In genomic region chr14:80543211-80543610, GRCh38 we compare ENCODE assay signal across 32 cellular contexts.
"Had no signal": no experiment of that assay in that cellular context is flagged by ENCODE, and none has a peak within 500 bp of the region (broad histone marks: within the 10 kb centered on the region; RNA-seq: fewer than 3 reads in every experiment).

No MANE protein-coding gene starts in this region.

- ATAC-seq: activated naive CD4-positive, alpha-beta T cell treated with anti-CD3 and anti-CD28 coated beads, Interleukin-2, amount 50 U/mL, for 72 hours; activated naive CD8-positive, alpha-beta T cell treated with anti-CD3 and anti-CD28 coated beads, Interleukin-2, amount 50 U/mL, for 24 hours; activated T-cell treated with anti-CD3 and anti-CD28 coated beads, Interleukin-2, amount 50 U/mL, for 4 hours; activated T-cell treated with anti-CD3 and anti-CD28 coated beads, Interleukin-2, amount 50 U/mL, for 72 hours; activated T-helper 17 cell treated with anti-CD3 and anti-CD28 coated beads, Interleukin-2, amount 50 U/mL, for 72 hours; body of pancreas had no signal

- DNase-seq: activated effector memory CD4-positive, alpha-beta T cell treated with anti-CD3 and anti-CD28 coated beads, Interleukin-2, amount 50 U/mL, for 16 hours; activated effector memory CD4-positive, alpha-beta T cell treated with Interleukin-2 at 50 U/mL for 16 hours; activated gamma-delta T cell; activated gamma-delta T cell treated with Interleukin-2 at 50 U/mL for 16 hours; activated naive CD4-positive, alpha-beta T cell; activated naive CD4-positive, alpha-beta T cell treated with anti-CD3 and anti-CD28 coated beads for 36 hours; activated naive CD4-positive, alpha-beta T cell treated with anti-CD3 and anti-CD28 coated beads, Interleukin-2, amount 10 ng/mL, durations not matched to agents 7 days and 5 days; activated naive CD4-positive, alpha-beta T cell treated with anti-CD3 and anti-CD28 coated beads, Interleukin-2, amount 50 U/mL, for 16 hours; activated naive CD4-positive, alpha-beta T cell treated with Interleukin-2 at 50 U/mL for 16 hours; activated naive CD8-positive, alpha-beta T cell treated with anti-CD3 and anti-CD28 coated beads for 36 hours; activated naive CD8-positive, alpha-beta T cell treated with anti-CD3 and anti-CD28 coated beads, Interleukin-2, amount 10 ng/mL, durations not matched to agents 7 days and 5 days; activated naive CD8-positive, alpha-beta T cell treated with anti-CD3 and anti-CD28 coated beads, Interleukin-2, amount 50 U/mL, for 24 hours; activated T-cell treated with anti-CD3 and anti-CD28 coated beads, Interleukin-2, amount 50 U/mL, for 1 hour; activated T-cell treated with anti-CD3 and anti-CD28 coated beads, Interleukin-2, amount 50 U/mL, for 24 hours; activated T-cell treated with anti-CD3 and anti-CD28 coated beads, Interleukin-2, amount 50 U/mL, for 4 hours; activated T-cell treated with anti-CD3 and anti-CD28 coated beads, Interleukin-2, amount 50 U/mL, for 48 hours; activated T-cell treated with anti-CD3 and anti-CD28 coated beads, Interleukin-2, amount 50 U/mL, for 72 hours; adrenal gland; amniotic stem cell; amygdala; anterior cingulate cortex; aorta; body of pancreas; brain microvascular endothelial cell; caudate nucleus; central memory CD4-positive, alpha-beta T cell; cerebellar nuclear complex had no signal

- H3K4me3 ChIP-seq: adrenal gland, ascending aorta, body of pancreas, breast epithelium, cardiac muscle cell had no signal
